Comparison of ENCODE assay signal across 1 cellular context in genomic region chr4:99629962-99630554, GRCh38.
TF ChIP-seq lines count a peak whose summit lies in the region.

No MANE protein-coding gene starts in this region.

TF ChIP-seq in HepG2, 621 proteins besides CTCF, POLR2A, EP300 and RAD21:
- TF ChIP-seq KIAA2018 (CRISPR knock-in tag; IDR thresholded peaks at IDR 0.05; ENCODE audit: borderline replicate concordance) (no peak), ZNF567 (CRISPR knock-in tag; IDR thresholded peaks at IDR 0.05; ENCODE audit: borderline replicate concordance) (no peak), TFE3 (CRISPR knock-in tag; IDR thresholded peaks at IDR 0.05) (no peak), ZNF468 (CRISPR knock-in tag; IDR thresholded peaks at IDR 0.05) (no peak), PRMT3 (CRISPR knock-in tag; IDR thresholded peaks at IDR 0.05; ENCODE audit: borderline replicate concordance, low read depth) (no peak), ZNF75D (CRISPR knock-in tag; IDR thresholded peaks at IDR 0.05; ENCODE audit: borderline replicate concordance) (no peak), E2F2 (CRISPR knock-in tag; IDR thresholded peaks at IDR 0.05; ENCODE audit: borderline replicate concordance) (no peak), TIGD3 (CRISPR knock-in tag; IDR thresholded peaks at IDR 0.05; ENCODE audit: borderline replicate concordance) (no peak), ZNF34 (CRISPR knock-in tag; IDR thresholded peaks at IDR 0.05; ENCODE audit: borderline replicate concordance) (no peak), NFIB (CRISPR knock-in tag; IDR thresholded peaks at IDR 0.05; ENCODE audit: borderline replicate concordance) (no peak), GATAD1 (CRISPR knock-in tag; IDR thresholded peaks at IDR 0.05) (no peak), ZNF850 (CRISPR knock-in tag; conservative IDR thresholded peaks at IDR 0.05) (no peak), MTA1 (CRISPR knock-in tag; IDR thresholded peaks at IDR 0.05; ENCODE audit: borderline replicate concordance) (no peak), ZSCAN5A (CRISPR knock-in tag; IDR thresholded peaks at IDR 0.05; ENCODE audit: borderline replicate concordance) (no peak)
- TF ChIP-seq, protein P1, sequence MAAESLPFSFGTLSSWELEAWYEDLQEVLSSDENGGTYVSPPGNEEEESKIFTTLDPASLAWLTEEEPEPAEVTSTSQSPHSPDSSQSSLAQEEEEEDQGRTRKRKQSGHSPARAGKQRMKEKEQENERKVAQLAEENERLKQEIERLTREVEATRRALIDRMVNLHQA (CRISPR knock-in tag; IDR thresholded peaks at IDR 0.05), result no peak
- TF ChIP-seq, protein P2, sequence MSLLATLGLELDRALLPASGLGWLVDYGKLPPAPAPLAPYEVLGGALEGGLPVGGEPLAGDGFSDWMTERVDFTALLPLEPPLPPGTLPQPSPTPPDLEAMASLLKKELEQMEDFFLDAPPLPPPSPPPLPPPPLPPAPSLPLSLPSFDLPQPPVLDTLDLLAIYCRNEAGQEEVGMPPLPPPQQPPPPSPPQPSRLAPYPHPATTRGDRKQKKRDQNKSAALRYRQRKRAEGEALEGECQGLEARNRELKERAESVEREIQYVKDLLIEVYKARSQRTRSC (CRISPR knock-in tag; IDR thresholded peaks at IDR 0.05; ENCODE audit: low read depth), result no peak
